8 cellular contexts compared by ENCODE assay signal in genomic region chr19:55259540-55260210, GRCh38. TPM values are rescaled to one million over a fixed set of nuclear protein-coding genes. Genes with fewer than 3 reads are reported as not detected.
DNase-seq lines count a peak whose midpoint lies in the region; ATAC-seq, FAIRE-seq and TF ChIP-seq lines count a peak whose summit lies in the region.

No MANE protein-coding gene starts in this region.

- H3K27me3 Mint-ChIP-seq in stimulated activated naive CD8-positive, alpha-beta T cell treated with anti-CD3 and anti-CD28 coated beads, Interleukin-15, Interleukin-2, amounts not matched to agents 100 ng/mL and 50 ng/mL, for 24 hours: no peaks in the 10 kb centered on the region

- H3K4me3 Mint-ChIP-seq in stimulated activated naive CD8-positive, alpha-beta T cell treated with anti-CD3 and anti-CD28 coated beads, Interleukin-15, Interleukin-2, amounts not matched to agents 100 ng/mL and 50 ng/mL, for 24 hours: peak overlapping the region; percentile 86

- peak; percentile 13 for TF ChIP-seq POLR2A in K562 (conservative IDR thresholded peaks at IDR 0.05)

- CTCF ChIA-PET in K562 (lab: Yijun Ruan, JAX; ENCODE audit: low intra/inter-chr PET ratio): no interaction called here

- H4K20me1 ChIP-seq in K562 (replicated peaks; ENCODE audit: control insufficient read depth, insufficient read depth, low read length): peaks cover 34% of the 10 kb centered on the region

- TF ChIP-seq CTCF in K562 (IDR thresholded peaks at IDR 0.05 in 2 of 3, conservative IDR thresholded peaks at IDR 0.05 in 1 of 3; ENCODE audit: insufficient read depth in 2 of 3, low read depth in 1 of 3, low read length in 3 of 3): no peak
- TF ChIP-seq CTCF in lung (IDR thresholded peaks at IDR 0.05; ENCODE audit: control extremely low read depth, extremely low read depth): no peak

- no peak for ATAC-seq in stimulated activated naive CD8-positive, alpha-beta T cell treated with anti-CD3 and anti-CD28 coated beads, Interleukin-15, Interleukin-2, amounts not matched to agents 100 U/mL and 50 U/mL, for 24 hours
- ATAC-seq in K562: no peak
- no peak for ATAC-seq in lung (ENCODE audit: insufficient read depth, low FRiP score)
- no peak for ATAC-seq in aorta (ENCODE audit: low FRiP score)
- ATAC-seq in GM21723 (IDR thresholded peaks at IDR 0.05; ENCODE audit: unreplicated experiment): no peak
- ATAC-seq in GM19035 (IDR thresholded peaks at IDR 0.05; ENCODE audit: unreplicated experiment): no peak

- peak overlapping the region; percentile 75 for H2AFZ ChIP-seq in K562 (ENCODE audit: low read depth, low read length)

- peaks cover 43% of the 10 kb centered on the region for H3K36me3 Mint-ChIP-seq in stimulated activated naive CD8-positive, alpha-beta T cell treated with anti-CD3 and anti-CD28 coated beads, Interleukin-15, Interleukin-2, amounts not matched to agents 100 ng/mL and 50 ng/mL, for 24 hours (ENCODE audit: low read depth)

- FAIRE-seq in K562 (lab: Jason Lieb, UNC): no peak

- H3K27ac Mint-ChIP-seq in stimulated activated naive CD8-positive, alpha-beta T cell treated with anti-CD3 and anti-CD28 coated beads, Interleukin-15, Interleukin-2, amounts not matched to agents 100 ng/mL and 50 ng/mL, for 24 hours: peak overlapping the region; percentile 91

- H3K4me3 ChIP-seq in K562: peak overlapping the region; percentile 94
- peak overlapping the region; percentile 96 for H3K4me3 ChIP-seq in lung
- H3K4me3 ChIP-seq in aorta (ENCODE audit: low read length in 2 of 2): peak overlapping the region; percentile 12 to 33

- no peaks in the 10 kb centered on the region for H3K9me3 Mint-ChIP-seq in stimulated activated naive CD8-positive, alpha-beta T cell treated with anti-CD3 and anti-CD28 coated beads, Interleukin-15, Interleukin-2, amounts not matched to agents 100 ng/mL and 50 ng/mL, for 24 hours

- H3K27me3 ChIP-seq in K562 (ENCODE audit: control insufficient read depth in 2 of 2, insufficient read depth in 2 of 2, low read length in 2 of 2) (no peaks in the 10 kb centered on the region), lung (ENCODE audit: control insufficient read depth, insufficient read depth) (no peaks in the 10 kb centered on the region), aorta (ENCODE audit: control insufficient read depth in 1 of 2, insufficient read depth in 2 of 2, low read length in 1 of 2) (no peaks in the 10 kb centered on the region)

- peaks cover 42% of the 10 kb centered on the region for H3K79me2 ChIP-seq in K562 (ENCODE audit: control insufficient read depth, insufficient read depth, low read length)

- H3K9me3 ChIP-seq in K562 (replicated peaks; ENCODE audit: control insufficient read depth, insufficient read depth, low read depth, low read length) (no peaks in the 10 kb centered on the region), lung (ENCODE audit: control insufficient read depth in 2 of 2, insufficient read depth in 1 of 2, low read length in 1 of 2) (no peaks in the 10 kb centered on the region), aorta (ENCODE audit: control insufficient read depth, low read length) (no peaks in the 10 kb centered on the region)

- H3K4me1 Mint-ChIP-seq in stimulated activated naive CD8-positive, alpha-beta T cell treated with anti-CD3 and anti-CD28 coated beads, Interleukin-15, Interleukin-2, amounts not matched to agents 100 ng/mL and 50 ng/mL, for 24 hours (ENCODE audit: low read depth): peaks cover 40% of the 10 kb centered on the region

- peak overlapping the region; percentile 96 for H3K4me2 ChIP-seq in K562 (ENCODE audit: insufficient read depth, low read length)

- no peak for DNase-seq in stimulated activated naive CD8-positive, alpha-beta T cell treated with anti-CD3 and anti-CD28 coated beads, Interleukin-15, Interleukin-2, amounts not matched to agents 100 U/mL and 50 U/mL, for 24 hours
- DNase-seq in K562 (ENCODE audit: extremely low read depth in 1 of 4, low spot score in 3 of 4): peak in 1 of 4 experiments; percentile 42
- no peak for DNase-seq in lung (ENCODE audit: low spot score)
- DNase-seq in aorta: no peak
- no peak for DNase-seq in NAMALWA (ENCODE audit: low spot score)

- peak overlapping the region; percentile 92 for H3K27ac ChIP-seq in K562 (ENCODE audit: extremely low read depth, low read depth, low read length)
- H3K27ac ChIP-seq in lung (ENCODE audit: low read depth in 1 of 2, low read length in 1 of 2): peak overlapping the region; percentile 72 to 90
- H3K27ac ChIP-seq in aorta (ENCODE audit: low read depth in 1 of 2, low read length in 2 of 2): peak overlapping the region; percentile 26 to 50

- in situ Hi-C loops in K562 (cut with MboI): no loop called here

- H3K36me3 ChIP-seq in K562 (ENCODE audit: control insufficient read depth, insufficient read depth, low read length) (peaks cover 24% of the 10 kb centered on the region), lung (ENCODE audit: control insufficient read depth in 2 of 2, insufficient read depth in 2 of 2, low read length in 2 of 2) (no peaks in the 10 kb centered on the region), aorta (ENCODE audit: control insufficient read depth in 1 of 2, insufficient read depth in 2 of 2, low read length in 1 of 2) (no peaks in the 10 kb centered on the region)

- H3K4me1 ChIP-seq in K562 (replicated peaks in 1 of 2; ENCODE audit: control insufficient read depth in 2 of 2, insufficient read depth in 2 of 2, low read length in 2 of 2) (peaks cover 34 to 48% of the 10 kb centered on the region in 2 experiments; a peak in 4 of 5 replicates), lung (ENCODE audit: control insufficient read depth in 2 of 2, insufficient read depth in 2 of 2, low read length in 2 of 2) (peaks cover 9 to 21% of the 10 kb centered on the region in 2 donors), aorta (ENCODE audit: control insufficient read depth in 1 of 2, insufficient read depth in 2 of 2, low read length in 2 of 2) (no peaks in the 10 kb centered on the region)

- H3K9me1 ChIP-seq in K562 (ENCODE audit: control insufficient read depth, insufficient read depth, low read length): peaks cover 4% of the 10 kb centered on the region

- no peak for TF ChIP-seq EP300 in K562 (IDR thresholded peaks at IDR 0.05; ENCODE audit: low read length)

- 19% methylated on average over 29 of the region's 29 CpGs for WGBS in K562 (ENCODE audit: insufficient coverage, low coverage, missing lambda C conversion rate)
- 44 to 51% methylated on average over 29 of the region's 29 CpGs for WGBS in lung, 2 donors
- 42 to 44% methylated on average over 29 of the region's 29 CpGs for WGBS in aorta, 2 donors

- POLR2A ChIA-PET in K562 (lab: Yijun Ruan, JAX): interaction anchor here (0.6 to 3.4 kb wide), 33 partner anchors 9 to 368 kb away, joined by 3 to 34 read pairs (median 4); partner anchors contain the start of genes HSPBP1, KMT5C, RPL28 and TMEM190

- peak overlapping the region; percentile 83 to 99 for H3K9ac ChIP-seq in K562 (ENCODE audit: insufficient read depth in 1 of 2, low read depth in 2 of 2, low read length in 2 of 2)

- 0 out of 4 replicates have a peak, but pooled peaks of 1 of the 2 experiments have one; percentile 9 for TF ChIP-seq RAD21 in K562 (CRISPR knock-in tag; conservative IDR thresholded peaks at IDR 0.05 in 1 of 2, IDR thresholded peaks at IDR 0.05 in 1 of 2)

- TSS peak; percentile 99 for BruUV-seq in K562 (replicated peaks; lab: Mats Ljungman, UMichigan)

- intact Hi-C loops in K562 (cut with micrococcal nuclease) (loop anchor here (1.0 to 2.0 kb wide), 2 partner anchors 21 to 43 kb away; partner anchors contain the start of gene HSPBP1), aorta (cut with DNase I) (loop anchor here (1.0 to 2.0 kb wide), 3 partner anchors 19 to 80 kb away; partner anchors contain the start of genes HSPBP1 (in 1 of the 2) and KMT5C (in 1 of the 2))

RNA-seq across cellular contexts. Expression of gene PPP6R1, which starts 0.9 kb away (rescaled TPM):
- 138 and 331 TPM in 2 replicates for total RNA-seq in K562 (2011; cell fraction: chromatin; rRNA removed; ENCODE audit: low replicate concordance)
- total RNA-seq in K562 (2011; cell fraction: nucleolus; rRNA removed): 170 and 181 TPM in 2 replicates
- 119 and 126 TPM in 2 replicates for total RNA-seq in K562 (2011; cell fraction: nucleoplasm; rRNA removed)
- total RNA-seq in K562 (2014; rRNA removed) (58.3 and 78.9 TPM in 2 replicates), K562 (2014; rRNA removed; fragmentation: Illumina TruSeq; extraction: Trizol) (25.5 and 28.1 TPM in 2 replicates), K562 (2015; rRNA removed; fragmentation: Illumina TruSeq; extraction: Trizol) (37.2 and 39.6 TPM in 2 replicates), K562 (2021) (115 and 135 TPM in 2 replicates), lung (10 to 100 TPM; 37.3 to 86.3 TPM), aorta (10 to 100 TPM; 47.9 to 55.4 TPM)
- polyA plus RNA-seq in K562 (2011; rRNA removed) (37.0 and 59.5 TPM in 2 replicates), K562 (2014; fragmentation: Illumina TruSeq; extraction: Trizol) (42.6 and 75.6 TPM in 2 replicates), K562 (2014; fragmentation: Nextera tagmentation; extraction: Ambion mirVana) (under 1 TPM; 0.48 to 0.89 TPM), K562 (2014; rRNA removed) (72.9 and 82.6 TPM in 2 replicates), lung (10 to 100 TPM; 37.8 to 58.4 TPM), aorta (10 to 100 TPM; 15.2 to 25.3 TPM)
- 51.6 and 73.6 TPM in 2 replicates for polyA plus RNA-seq in K562 (2011; cell fraction: cytosol; rRNA removed)
- 101 and 109 TPM in 2 replicates for polyA plus RNA-seq in K562 (2011; cell fraction: nucleus; rRNA removed)
- polyA plus RNA-seq in K562 (2012): 69.7 and 88.1 TPM in 2 replicates
- 47.1 and 60.9 TPM in 2 replicates for polyA minus RNA-seq in K562 (2011; rRNA and poly(A)+ RNA removed)
- 68.7 and 77.1 TPM in 2 replicates for polyA minus RNA-seq in K562 (2011; cell fraction: cytosol; rRNA and poly(A)+ RNA removed)
- polyA minus RNA-seq in K562 (2011; cell fraction: nucleus; rRNA and poly(A)+ RNA removed): 31.9 and 52.0 TPM in 2 replicates

RNA-seq across cellular contexts. Expression of gene HSPBP1, which starts 20.2 kb away (rescaled TPM):
- total RNA-seq in K562 (2011; cell fraction: chromatin; rRNA removed; ENCODE audit: low replicate concordance): 1.8 and 7.4 TPM in 2 replicates
- total RNA-seq in K562 (2011; cell fraction: nucleolus; rRNA removed): 14.1 and 16.0 TPM in 2 replicates
- total RNA-seq in K562 (2011; cell fraction: nucleoplasm; rRNA removed): 5.8 and 8.5 TPM in 2 replicates
- 54.6 and 63.3 TPM in 2 replicates for total RNA-seq in K562 (2014; rRNA removed)
- 12.3 and 13.9 TPM in 2 replicates for total RNA-seq in K562 (2014; rRNA removed; fragmentation: Illumina TruSeq; extraction: Trizol)
- 38.7 and 41.3 TPM in 2 replicates for total RNA-seq in K562 (2015; rRNA removed; fragmentation: Illumina TruSeq; extraction: Trizol)
- total RNA-seq in K562 (2021): 81.3 and 85.8 TPM in 2 replicates
- polyA plus RNA-seq in K562 (2011; rRNA removed): 20.6 and 30.4 TPM in 2 replicates
- 38.3 and 103 TPM in 2 replicates for polyA plus RNA-seq in K562 (2011; cell fraction: cytosol; rRNA removed)
- 17.4 and 24.9 TPM in 2 replicates for polyA plus RNA-seq in K562 (2011; cell fraction: nucleus; rRNA removed)
- 67.2 and 80.0 TPM in 2 replicates for polyA plus RNA-seq in K562 (2012)
- polyA plus RNA-seq in K562 (2014; fragmentation: Illumina TruSeq; extraction: Trizol): 21.8 and 37.7 TPM in 2 replicates
- 1 to 10 TPM in 1 of 2 experiments, under 1 TPM in 1; 0.83 to 1.5 TPM for polyA plus RNA-seq in K562 (2014; fragmentation: Nextera tagmentation; extraction: Ambion mirVana)
- polyA plus RNA-seq in K562 (2014; rRNA removed): 59.0 and 62.3 TPM in 2 replicates
- polyA minus RNA-seq in K562 (2011; rRNA and poly(A)+ RNA removed): 5.2 and 9.1 TPM in 2 replicates
- polyA minus RNA-seq in K562 (2011; cell fraction: cytosol; rRNA and poly(A)+ RNA removed): 23.1 and 31.8 TPM in 2 replicates
- 6.2 and 6.8 TPM in 2 replicates for polyA minus RNA-seq in K562 (2011; cell fraction: nucleus; rRNA and poly(A)+ RNA removed)
- 10 to 100 TPM; 19.3 to 53.1 TPM for total RNA-seq in lung
- 10 to 100 TPM; 50.2 to 62.2 TPM for polyA plus RNA-seq in lung
- total RNA-seq in aorta: 10 to 100 TPM; 14.1 to 16.3 TPM
- polyA plus RNA-seq in aorta: 10 to 100 TPM; 14.7 to 25.3 TPM

RNA-seq across cellular contexts. Expression of gene BRSK1, which starts 24.1 kb away (rescaled TPM):
- total RNA-seq in K562 (2011; cell fraction: chromatin; rRNA removed; ENCODE audit: low replicate concordance): 28.5 and 48.4 TPM in 2 replicates
- 21.7 and 25.3 TPM in 2 replicates for total RNA-seq in K562 (2011; cell fraction: nucleolus; rRNA removed)
- total RNA-seq in K562 (2011; cell fraction: nucleoplasm; rRNA removed): 13.4 and 18.0 TPM in 2 replicates
- total RNA-seq in K562 (2014; rRNA removed): 3.8 and 5.0 TPM in 2 replicates
- total RNA-seq in K562 (2014; rRNA removed; fragmentation: Illumina TruSeq; extraction: Trizol): 1.6 and 1.7 TPM in 2 replicates
- total RNA-seq in K562 (2015; rRNA removed; fragmentation: Illumina TruSeq; extraction: Trizol): 1.3 and 1.7 TPM in 2 replicates
- total RNA-seq in K562 (2021): 5.6 and 8.1 TPM in 2 replicates
- 3.5 and 3.6 TPM in 2 replicates for polyA plus RNA-seq in K562 (2011; rRNA removed)
- polyA plus RNA-seq in K562 (2011; cell fraction: cytosol; rRNA removed): 4.7 and 5.3 TPM in 2 replicates
- polyA plus RNA-seq in K562 (2011; cell fraction: nucleus; rRNA removed): 46.8 and 66.1 TPM in 2 replicates
- polyA plus RNA-seq in K562 (2012): 4.6 and 18.4 TPM in 2 replicates
- 4.3 and 4.5 TPM in 2 replicates for polyA plus RNA-seq in K562 (2014; fragmentation: Illumina TruSeq; extraction: Trizol)
- not detected for polyA plus RNA-seq in K562 (2014; fragmentation: Nextera tagmentation; extraction: Ambion mirVana)
- polyA plus RNA-seq in K562 (2014; rRNA removed): 9.3 and 9.8 TPM in 2 replicates
- 1.7 and 2.2 TPM in 2 replicates for polyA minus RNA-seq in K562 (2011; rRNA and poly(A)+ RNA removed)
- 1.1 and 2.1 TPM in 2 replicates for polyA minus RNA-seq in K562 (2011; cell fraction: cytosol; rRNA and poly(A)+ RNA removed)
- polyA minus RNA-seq in K562 (2011; cell fraction: nucleus; rRNA and poly(A)+ RNA removed): 7.0 and 11.6 TPM in 2 replicates
- total RNA-seq in lung: 1 to 10 TPM; 2.1 to 6.4 TPM
- under 1 TPM; 0.53 to 0.94 TPM for polyA plus RNA-seq in lung
- total RNA-seq in aorta: 10 to 100 TPM; 14.2 to 18.5 TPM
- polyA plus RNA-seq in aorta: 10 to 100 TPM in 1 of 2 donors, 1 to 10 TPM in 1; 4.8 to 25.1 TPM

RNA-seq across cellular contexts. Expression of gene TMEM86B, which starts 31.1 kb away (rescaled TPM):
- total RNA-seq in K562 (2011; cell fraction: chromatin; rRNA removed; ENCODE audit: low replicate concordance): 8.0 and 35.1 TPM in 2 replicates
- 26.1 and 32.9 TPM in 2 replicates for total RNA-seq in K562 (2011; cell fraction: nucleolus; rRNA removed)
- total RNA-seq in K562 (2011; cell fraction: nucleoplasm; rRNA removed): 13.7 and 16.3 TPM in 2 replicates
- 3.9 and 4.6 TPM in 2 replicates for total RNA-seq in K562 (2014; rRNA removed)
- total RNA-seq in K562 (2014; rRNA removed; fragmentation: Illumina TruSeq; extraction: Trizol): 0.19 and 0.55 TPM in 2 replicates
- total RNA-seq in K562 (2015; rRNA removed; fragmentation: Illumina TruSeq; extraction: Trizol): 2.1 TPM in 2 replicates
- 5.7 and 6.3 TPM in 2 replicates for total RNA-seq in K562 (2021)
- 1.3 and 3.2 TPM in 2 replicates for polyA plus RNA-seq in K562 (2011; rRNA removed)
- polyA plus RNA-seq in K562 (2011; cell fraction: cytosol; rRNA removed): 2.8 and 7.3 TPM in 2 replicates
- 23.8 and 45.7 TPM in 2 replicates for polyA plus RNA-seq in K562 (2011; cell fraction: nucleus; rRNA removed)
- polyA plus RNA-seq in K562 (2012): 5.1 and 12.3 TPM in 2 replicates
- polyA plus RNA-seq in K562 (2014; fragmentation: Illumina TruSeq; extraction: Trizol): 2.2 and 5.1 TPM in 2 replicates
- under 1 TPM; 0.28 to 0.41 TPM for polyA plus RNA-seq in K562 (2014; fragmentation: Nextera tagmentation; extraction: Ambion mirVana)
- polyA plus RNA-seq in K562 (2014; rRNA removed): 6.2 and 7.9 TPM in 2 replicates
- 0.81 and 1.5 TPM in 2 replicates for polyA minus RNA-seq in K562 (2011; rRNA and poly(A)+ RNA removed)
- polyA minus RNA-seq in K562 (2011; cell fraction: cytosol; rRNA and poly(A)+ RNA removed): 1.2 TPM in 1 of 2 replicates, not detected in the other
- 4.4 and 5.9 TPM in 2 replicates for polyA minus RNA-seq in K562 (2011; cell fraction: nucleus; rRNA and poly(A)+ RNA removed)
- 1 to 10 TPM; 1.8 to 4.7 TPM for total RNA-seq in lung
- 1 to 10 TPM; 3.9 to 5.3 TPM for polyA plus RNA-seq in lung
- total RNA-seq in aorta: 1 to 10 TPM; 2.0 to 3.6 TPM
- polyA plus RNA-seq in aorta: 10 to 100 TPM in 1 of 2 donors, 1 to 10 TPM in 1; 2.9 to 10.9 TPM

RNA-seq across cellular contexts. Expression of gene PTPRH, which starts 50.4 kb away (rescaled TPM):
- 57.9 and 171 TPM in 2 replicates for total RNA-seq in K562 (2011; cell fraction: chromatin; rRNA removed; ENCODE audit: low replicate concordance)
- 67.1 and 78.4 TPM in 2 replicates for total RNA-seq in K562 (2011; cell fraction: nucleolus; rRNA removed)
- 53.0 and 59.6 TPM in 2 replicates for total RNA-seq in K562 (2011; cell fraction: nucleoplasm; rRNA removed)
- 24.0 and 36.5 TPM in 2 replicates for total RNA-seq in K562 (2014; rRNA removed)
- 14.7 and 17.6 TPM in 2 replicates for total RNA-seq in K562 (2014; rRNA removed; fragmentation: Illumina TruSeq; extraction: Trizol)
- total RNA-seq in K562 (2015; rRNA removed; fragmentation: Illumina TruSeq; extraction: Trizol): 18.6 and 19.0 TPM in 2 replicates
- 25.5 and 26.4 TPM in 2 replicates for total RNA-seq in K562 (2021)
- 33.6 and 34.3 TPM in 2 replicates for polyA plus RNA-seq in K562 (2011; rRNA removed)
- 31.6 and 38.9 TPM in 2 replicates for polyA plus RNA-seq in K562 (2011; cell fraction: cytosol; rRNA removed)
- 66.1 and 111 TPM in 2 replicates for polyA plus RNA-seq in K562 (2011; cell fraction: nucleus; rRNA removed)
- polyA plus RNA-seq in K562 (2012): 19.2 and 61.5 TPM in 2 replicates
- polyA plus RNA-seq in K562 (2014; fragmentation: Illumina TruSeq; extraction: Trizol): 31.2 and 33.2 TPM in 2 replicates
- 1 to 10 TPM in 1 of 2 experiments, under 1 TPM in 1; 0.87 to 2.9 TPM for polyA plus RNA-seq in K562 (2014; fragmentation: Nextera tagmentation; extraction: Ambion mirVana)
- polyA plus RNA-seq in K562 (2014; rRNA removed): 22.7 and 22.8 TPM in 2 replicates
- 34.7 and 44.2 TPM in 2 replicates for polyA minus RNA-seq in K562 (2011; rRNA and poly(A)+ RNA removed)
- 15.8 and 20.3 TPM in 2 replicates for polyA minus RNA-seq in K562 (2011; cell fraction: cytosol; rRNA and poly(A)+ RNA removed)
- 46.6 and 47.5 TPM in 2 replicates for polyA minus RNA-seq in K562 (2011; cell fraction: nucleus; rRNA and poly(A)+ RNA removed)
- total RNA-seq in lung: 1 to 10 TPM in 1 of 2 donors, under 1 TPM in 1; 0.37 to 1.3 TPM
- polyA plus RNA-seq in lung: under 1 TPM; 0.22 to 0.65 TPM
- 1 to 10 TPM in 1 of 2 donors, under 1 TPM in 1; 0.29 to 1.9 TPM for total RNA-seq in aorta
- polyA plus RNA-seq in aorta: 1 to 10 TPM in 1 of 2 donors, under 1 TPM in 1; 0.03 to 7.5 TPM

Comparison
In these comparisons a context has a peak if more than half of its experiments do, and no peak if none do; other contexts are left out.
1. H3K27ac ChIP-seq: peak in every context shown above with its lines; median percentile 92 in K562; 81 in lung; 38 in aorta.
2. H3K4me3 ChIP-seq: peak in every context shown above with its lines; median percentile 96 in lung; 94 in K562; 22 in aorta.